27 cellular contexts compared by ENCODE assay signal in the genomic region with DNA sequence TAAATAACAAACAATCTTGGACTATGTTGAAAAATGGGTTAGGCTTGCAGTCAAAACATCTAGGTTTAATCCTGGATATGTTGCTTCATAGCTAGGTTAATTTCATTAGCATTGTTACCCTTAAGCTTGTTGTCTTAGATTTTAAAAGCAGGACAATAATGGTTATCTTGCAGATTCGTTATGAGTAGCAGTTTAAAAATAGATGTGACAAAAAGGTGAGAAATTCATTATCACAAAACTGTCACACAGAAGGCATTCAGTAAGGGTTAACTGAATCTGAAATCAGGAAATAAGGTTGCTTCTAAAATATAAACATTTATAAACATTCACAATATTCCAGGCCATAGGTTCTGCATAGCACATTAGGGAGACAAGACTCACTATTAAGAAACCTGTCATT.
"Had no signal": no experiment of that assay in that cellular context is flagged by ENCODE, and none has a peak within 500 bp of the region (broad histone marks: within the 10 kb centered on the region; RNA-seq: fewer than 3 reads in every experiment).

No MANE protein-coding gene starts in this region.

- H3K9me3 Mint-ChIP-seq: mesothelial cell of epicardium; stimulated activated naive CD8-positive, alpha-beta T cell treated with anti-CD3 and anti-CD28 coated beads, Interleukin-15, Interleukin-2, amounts not matched to agents 100 ng/mL and 50 ng/mL, for 24 hours had no signal

- ATAC-seq: left lung, natural killer cell, psoas muscle, right lobe of liver, upper lobe of right lung had no signal

- H3K27me3 Mint-ChIP-seq: naive B cell; stimulated activated naive CD8-positive, alpha-beta T cell treated with anti-CD3 and anti-CD28 coated beads, Interleukin-15, Interleukin-2, amounts not matched to agents 100 ng/mL and 50 ng/mL, for 24 hours had no signal

- H3K4me1 Mint-ChIP-seq: immature natural killer cell, naive B cell, natural killer cell, nephron progenitor cell had no signal

- H3K27me3 ChIP-seq: left lung, neural progenitor cell, neutrophil, right lobe of liver, suprapubic skin, tibial artery, upper lobe of right lung had no signal

- H3K27ac ChIP-seq: left lung, neural progenitor cell, neutrophil, parathyroid adenoma, psoas muscle, right lobe of liver, suprapubic skin, thoracic aorta, tibial artery, upper lobe of right lung had no signal

- H3K9me3 ChIP-seq: left lung, neutrophil, psoas muscle, right lobe of liver, suprapubic skin, thoracic aorta, tibial artery, upper lobe of right lung had no signal

- H3K4me3 ChIP-seq: left lung, lung, neural progenitor cell, psoas muscle, right lobe of liver, suprapubic skin, thoracic aorta, tibial artery, upper lobe of right lung had no signal

- H3K36me3 Mint-ChIP-seq: immature natural killer cell, mesothelial cell of epicardium, naive B cell, natural killer cell, neural progenitor cell had no signal

- DNase-seq: hypothalamus; immature natural killer cell; islet precursor cell; left lung; mesendoderm; naive B cell; natural killer cell; nephron progenitor cell; occipital lobe; psoas muscle; right lobe of liver; stimulated activated CD4-positive, alpha-beta T cell treated with anti-CD3 and anti-CD28 coated beads, Interleukin-12 subunit alpha, Interleukin-12 subunit beta, amount 100 ng/mL, for 4 hours; stimulated activated CD4-positive, alpha-beta T cell treated with anti-CD3 and anti-CD28 coated beads, Interleukin-15, amount 100 ng/mL, for 24 hours; stimulated activated CD4-positive, alpha-beta T cell treated with anti-CD3 and anti-CD28 coated beads, Interleukin-2, amount 100 ng/mL, for 24 hours; stimulated activated CD4-positive, alpha-beta T cell treated with anti-CD3 and anti-CD28 coated beads, Interleukin-4, amount 100 ng/mL, for 1 hour; stimulated activated naive CD4-positive, alpha-beta T cell; tibial artery; trophoblast cell; upper lobe of right lung had no signal

- H3K27ac Mint-ChIP-seq: immature natural killer cell; naive B cell; natural killer cell; nephron progenitor cell; stimulated activated naive CD8-positive, alpha-beta T cell treated with anti-CD3 and anti-CD28 coated beads, Interleukin-15, Interleukin-2, amounts not matched to agents 100 ng/mL and 50 ng/mL, for 24 hours had no signal

- H3K9ac ChIP-seq: neural progenitor cell, parathyroid adenoma had no signal

- H3K4me3 Mint-ChIP-seq: immature natural killer cell; mesothelial cell of epicardium; naive B cell; natural killer cell; nephron progenitor cell; neural progenitor cell; stimulated activated naive CD8-positive, alpha-beta T cell treated with anti-CD3 and anti-CD28 coated beads, Interleukin-15, Interleukin-2, amounts not matched to agents 100 ng/mL and 50 ng/mL, for 24 hours had no signal

- H3K36me3 ChIP-seq: left lung, neural progenitor cell, neutrophil, right lobe of liver, suprapubic skin, thoracic aorta, tibial artery, upper lobe of right lung had no signal

- H3K4me1 ChIP-seq: left lung, neural progenitor cell, parathyroid adenoma, psoas muscle, suprapubic skin, tibial artery, upper lobe of right lung had no signal

- H3K4me2 ChIP-seq: neural progenitor cell had no signal

- H2AFZ ChIP-seq: parathyroid adenoma had no signal

- H3K79me2 ChIP-seq: parathyroid adenoma had no signal
